Comparison of ENCODE assay signal across 1 cellular context in the genomic region with DNA sequence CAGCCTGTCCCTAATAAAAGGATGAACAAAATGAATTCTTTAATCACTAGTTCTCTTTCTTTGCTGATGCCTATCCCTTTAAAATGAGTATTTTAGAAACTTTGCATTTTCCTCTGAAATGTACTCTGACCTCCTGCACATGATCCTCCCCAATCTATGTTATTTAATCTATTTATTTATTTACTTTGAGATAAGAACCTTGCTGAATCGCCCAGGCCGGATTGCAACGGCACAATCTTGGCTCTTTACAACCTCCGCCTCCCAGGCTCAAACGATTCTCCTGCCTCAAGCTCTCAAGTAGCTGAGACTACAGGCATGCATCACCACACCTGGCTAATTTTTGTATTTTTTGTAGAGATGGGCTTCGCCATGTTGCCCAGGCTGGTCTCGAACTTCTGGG.
TF ChIP-seq lines count a peak whose summit lies in the region.

No MANE protein-coding gene starts in this region.

TF ChIP-seq in GM23338, 12 proteins besides CTCF, POLR2A, EP300 and RAD21 (continued from another document):
- TF ChIP-seq, protein P1, sequence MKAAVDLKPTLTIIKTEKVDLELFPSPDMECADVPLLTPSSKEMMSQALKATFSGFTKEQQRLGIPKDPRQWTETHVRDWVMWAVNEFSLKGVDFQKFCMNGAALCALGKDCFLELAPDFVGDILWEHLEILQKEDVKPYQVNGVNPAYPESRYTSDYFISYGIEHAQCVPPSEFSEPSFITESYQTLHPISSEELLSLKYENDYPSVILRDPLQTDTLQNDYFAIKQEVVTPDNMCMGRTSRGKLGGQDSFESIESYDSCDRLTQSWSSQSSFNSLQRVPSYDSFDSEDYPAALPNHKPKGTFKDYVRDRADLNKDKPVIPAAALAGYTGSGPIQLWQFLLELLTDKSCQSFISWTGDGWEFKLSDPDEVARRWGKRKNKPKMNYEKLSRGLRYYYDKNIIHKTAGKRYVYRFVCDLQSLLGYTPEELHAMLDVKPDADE (IDR thresholded peaks at IDR 0.05) = no peak
- TF ChIP-seq EZH2phosphoT487 (IDR thresholded peaks at IDR 0.05; ENCODE audit: unreplicated experiment) = no peak
